In genomic region chr3:182592747-182593146, GRCh38 we compare ENCODE assay signal across 16 cellular contexts.
DNase-seq lines count a peak whose midpoint lies in the region; ATAC-seq and TF ChIP-seq lines count a peak whose summit lies in the region.
"Had no signal": no experiment of that assay in that cellular context is flagged by ENCODE, and none has a peak within 500 bp of the region (broad histone marks: within the 10 kb centered on the region; RNA-seq: fewer than 3 reads in every experiment).

No MANE protein-coding gene starts in this region.

- H3K4me3 Mint-ChIP-seq in activated CD8-positive, alpha-beta T cell treated with anti-CD3 and anti-CD28 coated beads for 36 hours: no peak overlapping the region
- H3K4me3 Mint-ChIP-seq: B cell; CD4-positive, alpha-beta T cell; H9 had no signal

- H3K9me3 Mint-ChIP-seq in activated CD8-positive, alpha-beta T cell treated with anti-CD3 and anti-CD28 coated beads for 36 hours: peaks cover 3% of the 10 kb centered on the region
- H3K9me3 Mint-ChIP-seq: CD4-positive, alpha-beta T cell had no signal

- peak; percentile 76 for ATAC-seq in left colon
- no peak for ATAC-seq in activated CD8-positive, alpha-beta T cell treated with anti-CD3 and anti-CD28 coated beads for 36 hours
- no peak for ATAC-seq in aorta (ENCODE audit: low FRiP score)

- DNase-seq in DMS53 treated with DMSO at 0.1 percent for 48 hours (lab: John Stamatoyannopoulos, UW; ENCODE audit: unreplicated experiment): peak; percentile 23
- peak; percentile 29 for DNase-seq in NCI-H69 (lab: John Stamatoyannopoulos, UW)
- no peak for DNase-seq in left colon
- DNase-seq in stimulated activated CD4-positive, alpha-beta T cell treated with anti-CD3 and anti-CD28 coated beads, Interleukin-2, amount 100 ng/mL, for 24 hours: no peak
- no peak for DNase-seq in activated CD8-positive, alpha-beta T cell treated with anti-CD3 and anti-CD28 coated beads for 36 hours
- no peak for DNase-seq in superior temporal gyrus (ENCODE audit: extremely low spot score)
- no peak for DNase-seq in aorta
- DNase-seq: C1 segment of cervical spinal cord; CD4-positive, alpha-beta T cell; DMS153; GF-D8; GOT3; H9; IMR-90 had no signal

- TF ChIP-seq CTCF in parathyroid adenoma (IDR thresholded peaks at IDR 0.05): no peak
- TF ChIP-seq CTCF in activated CD8-positive, alpha-beta T cell treated with anti-CD3 and anti-CD28 coated beads for 36 hours (IDR thresholded peaks at IDR 0.05): no peak

- no peaks in the 10 kb centered on the region for H3K36me3 Mint-ChIP-seq in activated CD8-positive, alpha-beta T cell treated with anti-CD3 and anti-CD28 coated beads for 36 hours (ENCODE audit: low read depth)

- peak overlapping the region; percentile 20 for H2AFZ ChIP-seq in parathyroid adenoma

- WGBS in aorta, 2 donors: 68% methylated on average over 3 of the region's 3 CpGs

- H3K9me3 ChIP-seq in parathyroid adenoma (ENCODE audit: control insufficient read depth, low read length) (no peaks in the 10 kb centered on the region), aorta (ENCODE audit: control insufficient read depth, low read length) (no peaks in the 10 kb centered on the region)

- H3K27ac ChIP-seq in parathyroid adenoma (no peak overlapping the region), aorta (ENCODE audit: low read depth in 1 of 2, low read length in 2 of 2) (no peak overlapping the region)

- intact Hi-C loops in left colon (cut with DNase I, micrococcal nuclease) (no loop called here), aorta (cut with DNase I) (no loop called here)
- intact Hi-C loops in activated CD8-positive, alpha-beta T cell treated with anti-CD3 and anti-CD28 coated beads for 36 hours (cut with micrococcal nuclease): no loop called here

- no peaks in the 10 kb centered on the region for H3K4me1 Mint-ChIP-seq in activated CD8-positive, alpha-beta T cell treated with anti-CD3 and anti-CD28 coated beads for 36 hours (ENCODE audit: low read depth)
- H3K4me1 Mint-ChIP-seq: B cell, H9 had no signal

- H3K4me3 ChIP-seq in parathyroid adenoma (ENCODE audit: low read depth, low read length) (no peak overlapping the region), aorta (ENCODE audit: low read length in 2 of 2) (no peak overlapping the region)

- CTCF ChIA-PET in activated CD8-positive, alpha-beta T cell treated with anti-CD3 and anti-CD28 coated beads for 36 hours (lab: Charles Lee): no interaction called here

- no peaks in the 10 kb centered on the region for H3K79me2 ChIP-seq in parathyroid adenoma

- H3K4me2 ChIP-seq in parathyroid adenoma (ENCODE audit: low read length): no peak overlapping the region

- no peaks in the 10 kb centered on the region for H3K27me3 Mint-ChIP-seq in activated CD8-positive, alpha-beta T cell treated with anti-CD3 and anti-CD28 coated beads for 36 hours
- H3K27me3 Mint-ChIP-seq: B cell had no signal

- no peaks in the 10 kb centered on the region for H3K27me3 ChIP-seq in parathyroid adenoma (ENCODE audit: control insufficient read depth, insufficient read depth, low read length)
- H3K27me3 ChIP-seq in aorta (ENCODE audit: control insufficient read depth in 1 of 2, insufficient read depth in 2 of 2, low read length in 1 of 2): peaks cover 0 to 3% of the 10 kb centered on the region in 2 donors

- H3K4me1 ChIP-seq in parathyroid adenoma (no peaks in the 10 kb centered on the region), aorta (ENCODE audit: control insufficient read depth in 1 of 2, insufficient read depth in 2 of 2, low read length in 2 of 2) (no peaks in the 10 kb centered on the region)

- no peak overlapping the region for H3K27ac Mint-ChIP-seq in activated CD8-positive, alpha-beta T cell treated with anti-CD3 and anti-CD28 coated beads for 36 hours
- H3K27ac Mint-ChIP-seq: B cell; CD4-positive, alpha-beta T cell had no signal

- POLR2A ChIA-PET in activated CD8-positive, alpha-beta T cell treated with anti-CD3 and anti-CD28 coated beads for 36 hours (lab: Charles Lee): no interaction called here

- H3K36me3 ChIP-seq in parathyroid adenoma (ENCODE audit: control insufficient read depth, insufficient read depth, low read length): no peaks in the 10 kb centered on the region
- H3K36me3 ChIP-seq in aorta (ENCODE audit: control insufficient read depth in 1 of 2, insufficient read depth in 2 of 2, low read length in 1 of 2): no peaks in the 10 kb centered on the region

- H3K9ac ChIP-seq in parathyroid adenoma: no peak overlapping the region

Comparison
In these comparisons a context has a peak if more than half of its experiments do, and no peak if none do; other contexts are left out.
1. DNase-seq: peak in DMS53 treated with DMSO at 0.1 percent for 48 hours (single experiment) and NCI-H69 (single experiment); none in left colon (0 of 2), stimulated activated CD4-positive, alpha-beta T cell treated with anti-CD3 and anti-CD28 coated beads, Interleukin-2, amount 100 ng/mL, for 24 hours (0 of 2), activated CD8-positive, alpha-beta T cell treated with anti-CD3 and anti-CD28 coated beads for 36 hours (single experiment), superior temporal gyrus (single experiment) and aorta (0 of 2).